In genomic region chr7:117019786-117020604, GRCh38 we compare ENCODE assay signal across 8 cellular contexts.
DNase-seq lines count a peak whose midpoint lies in the region; ATAC-seq and TF ChIP-seq lines count a peak whose summit lies in the region.

No MANE protein-coding gene starts in this region.

- peak overlapping the region; percentile 95 for H3K27ac ChIP-seq in brain microvascular endothelial cell
- peak overlapping the region; percentile 13 for H3K27ac ChIP-seq in iPS-18a (ENCODE audit: low read length)

- H3K27ac Mint-ChIP-seq in T-helper 2 cell treated with Interferon-gamma antibody and Interleukin-4, amounts not matched to agents 5 μg/mL and 100 μg/mL, for 36 hours, result no peak overlapping the region

- H3K4me3 ChIP-seq in brain microvascular endothelial cell (ENCODE audit: low read depth, low read length) (peak overlapping the region; percentile 48), iPS-18a (ENCODE audit: low read length) (peak overlapping the region; percentile 42), skeletal muscle cell (ENCODE audit: low read depth, low read length) (peak overlapping the region; percentile 39)

- no peak for TF ChIP-seq CTCF in brain microvascular endothelial cell (IDR thresholded peaks at IDR 0.05; ENCODE audit: low read depth, low read length, missing control alignments)

- peak overlapping the region; percentile 32 for H3K9ac ChIP-seq in iPS-18a (ENCODE audit: low read length)

- H3K36me3 Mint-ChIP-seq in T-helper 2 cell treated with Interferon-gamma antibody and Interleukin-4, amounts not matched to agents 5 μg/mL and 100 μg/mL, for 36 hours (ENCODE audit: low read depth), result no peaks in the 10 kb centered on the region

- DNase-seq in COLO668 (lab: John Stamatoyannopoulos, UW; ENCODE audit: unreplicated experiment) (peak; percentile 86), NCI-H2107 (lab: John Stamatoyannopoulos, UW) (peak; percentile 80), brain microvascular endothelial cell (peak; percentile 96), skeletal muscle cell (ENCODE audit: low read depth) (peak; percentile 91), T1000 (lab: John Stamatoyannopoulos, UW) (no peak)
- no peak for DNase-seq in T-helper 2 cell treated with Interferon-gamma antibody and Interleukin-4, amounts not matched to agents 5 μg/mL and 100 μg/mL, for 36 hours (ENCODE audit: low spot score)

- no peaks in the 10 kb centered on the region for H3K36me3 ChIP-seq in brain microvascular endothelial cell (replicated peaks)
- no peaks in the 10 kb centered on the region for H3K36me3 ChIP-seq in iPS-18a (ENCODE audit: control insufficient read depth, low read depth, low read length)

- in situ Hi-C loops in brain microvascular endothelial cell (cut with HindIII; ENCODE audit: low pct_ligation_motif_present, low sequenced_read_pairs), result no loop called here

- H3K27me3 Mint-ChIP-seq in T-helper 2 cell treated with Interferon-gamma antibody and Interleukin-4, amounts not matched to agents 5 μg/mL and 100 μg/mL, for 36 hours (ENCODE audit: low read depth), result peaks cover 14% of the 10 kb centered on the region

- H3K9me3 ChIP-seq in iPS-18a (ENCODE audit: control insufficient read depth, low read depth, low read length), result no peaks in the 10 kb centered on the region

- H3K27me3 ChIP-seq in brain microvascular endothelial cell (replicated peaks) (no peaks in the 10 kb centered on the region), iPS-18a (ENCODE audit: control insufficient read depth, insufficient read depth, low read length) (no peaks in the 10 kb centered on the region)

- H3K9me3 Mint-ChIP-seq in T-helper 2 cell treated with Interferon-gamma antibody and Interleukin-4, amounts not matched to agents 5 μg/mL and 100 μg/mL, for 36 hours, result no peaks in the 10 kb centered on the region

- ATAC-seq in HG03045 (IDR thresholded peaks at IDR 0.05; ENCODE audit: unreplicated experiment), result no peak

- no peak overlapping the region for H3K4me3 Mint-ChIP-seq in T-helper 2 cell treated with Interferon-gamma antibody and Interleukin-4, amounts not matched to agents 5 μg/mL and 100 μg/mL, for 36 hours

- peaks cover 13% of the 10 kb centered on the region for H3K4me1 ChIP-seq in iPS-18a (ENCODE audit: control insufficient read depth, low read depth, low read length)

- H3K4me1 Mint-ChIP-seq in T-helper 2 cell treated with Interferon-gamma antibody and Interleukin-4, amounts not matched to agents 5 μg/mL and 100 μg/mL, for 36 hours (ENCODE audit: low read depth), result peaks cover 15% of the 10 kb centered on the region

Comparison
In these comparisons a context has a peak if more than half of its experiments do, and no peak if none do; other contexts are left out.
1. DNase-seq: peak in COLO668 (single experiment), NCI-H2107 (single experiment), brain microvascular endothelial cell (single experiment) and skeletal muscle cell (single experiment); none in T-helper 2 cell treated with Interferon-gamma antibody and Interleukin-4, amounts not matched to agents 5 μg/mL and 100 μg/mL, for 36 hours (single experiment) and T1000 (single experiment).
2. Peak in every context shown above with its lines, with median percentiles within 50 percentile points of each other: H3K4me3 ChIP-seq.